ENCODE assay signal across 22 cellular contexts in genomic region chr1:72433591-72433990, GRCh38.
DNase-seq lines count a peak whose midpoint lies in the region; ATAC-seq and TF ChIP-seq lines count a peak whose summit lies in the region.
"Had no signal": no experiment of that assay in that cellular context is flagged by ENCODE, and none has a peak within 500 bp of the region (broad histone marks: within the 10 kb centered on the region; RNA-seq: fewer than 3 reads in every experiment).

No MANE protein-coding gene starts in this region.

- H3K27me3 ChIP-seq in sigmoid colon (no peaks in the 10 kb centered on the region), H7 (ENCODE audit: control insufficient read depth, insufficient read depth, low read length) (no peaks in the 10 kb centered on the region)
- H3K27me3 ChIP-seq: ovary, SJCRH30 had no signal

- TF ChIP-seq EP300 in sigmoid colon (IDR thresholded peaks at IDR 0.05) = no peak

- no peak for TF ChIP-seq CTCF in sigmoid colon (IDR thresholded peaks at IDR 0.05)
- TF ChIP-seq CTCF in type B pancreatic cell (conservative IDR thresholded peaks at IDR 0.05) = no peak

- 73 to 81% methylated on average over 2 of the region's 2 CpGs for WGBS in sigmoid colon, 2 donors

- ATAC-seq in GM18520 (IDR thresholded peaks at IDR 0.05; ENCODE audit: unreplicated experiment) = peak; percentile 49
- ATAC-seq in GM21381 (IDR thresholded peaks at IDR 0.05; ENCODE audit: unreplicated experiment) = peak; percentile 49
- peak; percentile 52 for ATAC-seq in HG02885 (IDR thresholded peaks at IDR 0.05; ENCODE audit: poor library complexity, unreplicated experiment)
- ATAC-seq in HG03521 (IDR thresholded peaks at IDR 0.05; ENCODE audit: unreplicated experiment) = peak; percentile 49
- ATAC-seq: activated naive CD8-positive, alpha-beta T cell treated with anti-CD3 and anti-CD28 coated beads, Interleukin-2, amount 50 U/mL, for 24 hours; activated T-cell treated with anti-CD3 and anti-CD28 coated beads, Interleukin-2, amount 50 U/mL, for 4 hours; HCT116; left colon had no signal

- H3K36me3 ChIP-seq in sigmoid colon (no peaks in the 10 kb centered on the region), H7 (replicated peaks; ENCODE audit: control insufficient read depth, insufficient read depth, low read length) (no peaks in the 10 kb centered on the region)
- H3K36me3 ChIP-seq: ovary, SJCRH30 had no signal

- H3K9me3 ChIP-seq in sigmoid colon = no peaks in the 10 kb centered on the region
- H3K9me3 ChIP-seq: ovary, SJCRH30 had no signal

- no peaks in the 10 kb centered on the region for H3K4me1 Mint-ChIP-seq in type B pancreatic cell (ENCODE audit: unreplicated experiment)

- no peak for DNase-seq in activated CD4-positive, alpha-beta T cell treated with anti-CD3 and anti-CD28 coated beads for 4 hours
- no peak for DNase-seq in sigmoid colon
- DNase-seq in type B pancreatic cell (ENCODE audit: extremely low spot score, unreplicated experiment) = no peak
- DNase-seq in H7 = no peak
- DNase-seq: activated CD4-positive, alpha-beta T cell treated with anti-CD3 and anti-CD28 coated beads, Interleukin-2, amount 50 U/mL, for 1 hour; activated naive CD8-positive, alpha-beta T cell treated with anti-CD3 and anti-CD28 coated beads, Interleukin-2, amount 50 U/mL, for 24 hours; activated T-cell treated with anti-CD3 and anti-CD28 coated beads, Interleukin-2, amount 50 U/mL, for 4 hours; effector CD4-positive, alpha-beta T cell; hippocampal formation; KG1; left colon; NCI-H1417; NCI-H2227 treated with DMSO at 0.1 percent for 48 hours; ovary; SJCRH30; stimulated activated naive CD4-positive, alpha-beta T cell; T-helper 9 cell had no signal

- no peak overlapping the region for H3K27ac ChIP-seq in sigmoid colon
- H3K27ac ChIP-seq: ovary had no signal

- no peaks in the 10 kb centered on the region for H3K27me3 Mint-ChIP-seq in type B pancreatic cell
- H3K27me3 Mint-ChIP-seq: activated naive CD8-positive, alpha-beta T cell treated with anti-CD3 and anti-CD28 coated beads, Interleukin-2, amount 50 U/mL, for 24 hours had no signal

- H3K9me3 Mint-ChIP-seq in type B pancreatic cell = no peaks in the 10 kb centered on the region

- no peaks in the 10 kb centered on the region for H3K4me1 ChIP-seq in sigmoid colon

- H3K4me3 ChIP-seq in sigmoid colon (no peak overlapping the region), H7 (ENCODE audit: insufficient read depth, low read depth, low read length) (no peak overlapping the region)
- H3K4me3 ChIP-seq: ovary, SJCRH30 had no signal

- H3K36me3 Mint-ChIP-seq in type B pancreatic cell = no peaks in the 10 kb centered on the region

- no peak overlapping the region for H3K27ac Mint-ChIP-seq in type B pancreatic cell
- H3K27ac Mint-ChIP-seq: activated naive CD8-positive, alpha-beta T cell treated with anti-CD3 and anti-CD28 coated beads, Interleukin-2, amount 50 U/mL, for 24 hours had no signal

- no peak for TF ChIP-seq POLR2A in sigmoid colon (IDR thresholded peaks at IDR 0.05)

- no peak overlapping the region for H3K4me3 Mint-ChIP-seq in type B pancreatic cell
- H3K4me3 Mint-ChIP-seq: activated naive CD8-positive, alpha-beta T cell treated with anti-CD3 and anti-CD28 coated beads, Interleukin-2, amount 50 U/mL, for 24 hours; activated T-cell treated with anti-CD3 and anti-CD28 coated beads, Interleukin-2, amount 50 U/mL, for 4 hours had no signal

- intact Hi-C loops in sigmoid colon (cut with DNase I) = no loop called here
